In the genomic region with DNA sequence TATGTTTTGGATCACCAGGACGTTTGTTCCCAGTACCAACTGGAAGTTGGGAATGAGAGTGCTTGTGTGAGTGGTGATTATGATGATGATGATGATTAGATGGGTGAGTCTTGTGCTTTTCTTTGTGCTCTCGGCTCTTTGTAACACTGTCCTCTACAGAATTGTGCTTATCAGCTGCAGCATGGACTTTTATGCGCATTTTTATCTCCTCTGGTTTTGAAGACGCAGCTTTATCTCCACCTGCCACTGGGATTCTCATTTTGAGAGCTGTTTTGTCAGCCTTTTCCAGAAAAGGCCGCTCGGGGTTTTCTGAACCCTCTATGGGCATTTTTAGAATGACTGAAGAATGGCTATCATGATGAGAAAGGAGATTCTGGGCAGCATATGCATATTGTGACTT, we compare ENCODE assay signal across 30 cellular contexts.
"Had no signal": no experiment of that assay in that cellular context is flagged by ENCODE, and none has a peak within 500 bp of the region (broad histone marks: within the 10 kb centered on the region; RNA-seq: fewer than 3 reads in every experiment).

No MANE protein-coding gene starts in this region.

- H3K4me1 Mint-ChIP-seq: nephron progenitor cell had no signal

- H3K27me3 ChIP-seq: body of pancreas, neutrophil, ovary, stomach, thyroid gland, upper lobe of left lung, vagina had no signal

- H3K9me3 Mint-ChIP-seq: activated naive CD4-positive, alpha-beta T cell treated with anti-CD3 and anti-CD28 coated beads, Interleukin-2, amount 50 U/mL, for 24 hours; activated T-helper 2 cell treated with anti-CD3 and anti-CD28 coated beads, Interferon-gamma antibody, Interleukin-2, Interleukin-4, amounts not matched to agents 10 μg/mL and 5 μg/mL and 100 μg/mL, durations not matched to agents 14 hours and 24 hours and 36 hours; naive B cell; nephron progenitor cell; stimulated activated naive B cell treated with anti-CD40 and anti-IgM and Interleukin-4, amounts not matched to agents 10 μg/mL and 1 μg/mL and 100 μg/mL, for 72 hours; T-helper 1 cell treated with Interleukin-12 subunit alpha and Interleukin-12 subunit beta and Interleukin-4 antibody, amounts not matched to agents 30 μg/mL and 1 μg/mL, for 36 hours had no signal

- H3K27ac ChIP-seq: body of pancreas, epithelial cell of prostate, left ventricle myocardium inferior, neutrophil, ovary, skin epidermis, stomach, thyroid gland, upper lobe of left lung, vagina had no signal

- DNase-seq: activated CD4-positive, alpha-beta T cell treated with anti-CD3 and anti-CD28 coated beads for 4 hours; activated CD4-positive, alpha-beta T cell treated with anti-CD3 and anti-CD28 coated beads, Interleukin-2, amount 50 U/mL, for 4 hours; aorta; body of pancreas; dermis blood vessel endothelial cell; effector CD4-positive, alpha-beta T cell; glutamatergic neuron; islet precursor cell; left ventricle myocardium inferior; naive B cell; nephron progenitor cell; ovary; retina; stimulated activated CD4-positive, alpha-beta T cell treated with anti-CD3 and anti-CD28 coated beads, Interleukin-12 subunit alpha, Interleukin-12 subunit beta, amount 100 ng/mL, for 4 hours; stimulated activated CD4-positive, alpha-beta T cell treated with anti-CD3 and anti-CD28 coated beads, Interleukin-4, amount 100 ng/mL, for 1 hour; stimulated activated naive B cell treated with anti-CD40 and anti-IgM and Interleukin-4, amounts not matched to agents 10 μg/mL and 1 μg/mL and 100 μg/mL, for 72 hours; stomach; SW 1271; T1000; thyroid gland; upper lobe of left lung had no signal

- H3K4me3 ChIP-seq: body of pancreas, left ventricle myocardium inferior, ovary, skin epidermis, stomach, thyroid gland, upper lobe of left lung, vagina had no signal

- H3K27ac Mint-ChIP-seq: activated naive CD4-positive, alpha-beta T cell treated with anti-CD3 and anti-CD28 coated beads, Interleukin-2, amount 50 U/mL, for 24 hours; activated T-helper 2 cell treated with anti-CD3 and anti-CD28 coated beads, Interferon-gamma antibody, Interleukin-2, Interleukin-4, amounts not matched to agents 10 μg/mL and 5 μg/mL and 100 μg/mL, durations not matched to agents 14 hours and 24 hours and 36 hours; nephron progenitor cell; T-helper 1 cell treated with Interleukin-12 subunit alpha and Interleukin-12 subunit beta and Interleukin-4 antibody, amounts not matched to agents 30 μg/mL and 1 μg/mL, for 36 hours had no signal

- H3K27me3 Mint-ChIP-seq: activated naive CD4-positive, alpha-beta T cell treated with anti-CD3 and anti-CD28 coated beads, Interleukin-2, amount 50 U/mL, for 24 hours; naive B cell; progenitor cell of endocrine pancreas; stimulated activated naive B cell treated with anti-CD40 and anti-IgM and Interleukin-4, amounts not matched to agents 10 μg/mL and 1 μg/mL and 100 μg/mL, for 72 hours had no signal

- H3K4me3 Mint-ChIP-seq: activated naive CD4-positive, alpha-beta T cell treated with anti-CD3 and anti-CD28 coated beads, Interleukin-2, amount 50 U/mL, for 24 hours; naive B cell; nephron progenitor cell; stimulated activated naive B cell treated with anti-CD40 and anti-IgM and Interleukin-4, amounts not matched to agents 10 μg/mL and 1 μg/mL and 100 μg/mL, for 72 hours; T-helper 1 cell treated with Interleukin-12 subunit alpha and Interleukin-12 subunit beta and Interleukin-4 antibody, amounts not matched to agents 30 μg/mL and 1 μg/mL, for 36 hours had no signal

- H3K9me3 ChIP-seq: body of pancreas, left ventricle myocardium inferior, neutrophil, ovary, stomach, thyroid gland, upper lobe of left lung, vagina had no signal

- H3K36me3 ChIP-seq: ovary had no signal

- ATAC-seq: body of pancreas; sciatic nerve; stimulated activated naive B cell treated with anti-CD40 and anti-IgM and Interleukin-4, amounts not matched to agents 10 μg/mL and 1 μg/mL and 100 μg/mL, for 72 hours had no signal

- H3K4me1 ChIP-seq: body of pancreas, thyroid gland, vagina had no signal
